In the genomic region with DNA sequence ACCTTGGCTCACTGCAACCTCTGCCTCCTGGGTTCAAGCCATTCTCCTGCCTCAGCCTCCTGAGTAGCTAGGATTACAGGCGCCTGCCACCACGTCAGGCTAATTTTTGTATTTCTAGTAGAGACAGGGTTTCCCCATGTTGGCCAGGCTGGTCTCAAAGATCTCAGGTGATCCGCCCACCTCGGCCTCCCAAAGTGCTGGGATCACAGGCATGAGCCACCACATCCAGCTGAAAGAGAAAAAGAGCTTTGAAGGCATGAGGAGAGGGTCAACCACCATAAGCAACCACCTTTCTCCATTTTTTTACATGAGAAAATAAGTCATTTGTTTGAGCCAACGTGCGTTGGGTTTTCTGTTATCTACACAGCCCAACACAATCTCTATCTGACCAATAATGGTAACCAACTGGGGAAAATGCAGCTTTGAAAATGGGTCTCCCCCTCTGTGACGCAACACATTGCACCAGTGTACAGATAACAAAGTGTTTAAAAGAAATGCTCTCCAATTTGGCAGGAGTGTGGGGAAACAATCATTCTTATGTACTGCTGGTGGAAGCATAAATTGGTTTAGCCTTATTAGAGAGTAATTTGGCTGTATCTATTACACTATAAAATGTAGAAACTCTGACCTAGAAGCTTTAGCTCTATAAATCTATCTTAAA, we compare ENCODE assay signal across 21 cellular contexts. TPM values are rescaled to one million over a fixed set of nuclear protein-coding genes. Genes with fewer than 3 reads are reported as not detected.
A peak's percentile ranks its signal among the peaks of the same experiment; 100 is the strongest.
DNase-seq lines count a peak whose midpoint lies in the region; ATAC-seq and TF ChIP-seq lines count a peak whose summit lies in the region.
"Had no signal": no experiment of that assay in that cellular context is flagged by ENCODE, and none has a peak within 500 bp of the region (broad histone marks: within the 10 kb centered on the region; RNA-seq: fewer than 3 reads in every experiment).

No MANE protein-coding gene starts in this region.

- H3K27me3 ChIP-seq in left ventricle myocardium inferior (ENCODE audit: low read depth) (peaks cover 64% of the 10 kb centered on the region), osteoblast (ENCODE audit: insufficient read depth, low read length) (peaks cover 19% of the 10 kb centered on the region)
- H3K27me3 ChIP-seq: BLaER1 had no signal

- H3K27ac ChIP-seq in left ventricle myocardium inferior (replicated peaks) (no peak overlapping the region), osteoblast (ENCODE audit: low read depth, low read length) (no peak overlapping the region)
- H3K27ac ChIP-seq: 22Rv1, BLaER1, C4-2B had no signal

- no peak overlapping the region for H2AFZ ChIP-seq in osteoblast (ENCODE audit: low read length)
- H2AFZ ChIP-seq: GM23338 had no signal

- H3K4me3 ChIP-seq in left ventricle myocardium inferior (no peak overlapping the region), fibroblast of the aortic adventitia (ENCODE audit: low read depth, low read length) (no peak overlapping the region), osteoblast (ENCODE audit: insufficient read depth, low read length) (no peak overlapping the region)
- H3K4me3 ChIP-seq: BLaER1, GM12878, GM23338 had no signal

- H3K36me3 ChIP-seq in left ventricle myocardium inferior (no peaks in the 10 kb centered on the region), osteoblast (ENCODE audit: insufficient read depth, low read length) (no peaks in the 10 kb centered on the region)
- H3K36me3 ChIP-seq: BLaER1 had no signal

- H3K9me3 ChIP-seq in left ventricle myocardium inferior (replicated peaks) = no peaks in the 10 kb centered on the region
- H3K9me3 ChIP-seq in osteoblast (ENCODE audit: low read depth, low read length) = no peaks in the 10 kb centered on the region
- H3K9me3 ChIP-seq: BLaER1, Caco-2 had no signal

- intact Hi-C loops in cardiac septum (cut with DNase I) = no loop called here
- intact Hi-C loops in left ventricle myocardium inferior (cut with micrococcal nuclease) = no loop called here

- no peak for TF ChIP-seq CTCF in left ventricle myocardium inferior (IDR thresholded peaks at IDR 0.05; ENCODE audit: borderline replicate concordance)
- no peak for TF ChIP-seq CTCF in fibroblast of the aortic adventitia (IDR thresholded peaks at IDR 0.05; ENCODE audit: insufficient read depth, low read length)
- no peak for TF ChIP-seq CTCF in osteoblast (IDR thresholded peaks at IDR 0.05; ENCODE audit: extremely low read depth, low read depth, low read length)

- no peak for ATAC-seq in HG03280 (IDR thresholded peaks at IDR 0.05; ENCODE audit: unreplicated experiment)
- ATAC-seq: CD8-positive, alpha-beta T cell; GM12878; GM23338; HCT116 had no signal

- H3K79me2 ChIP-seq in osteoblast (ENCODE audit: insufficient read depth, low read length) = no peaks in the 10 kb centered on the region

- DNase-seq in cardiac septum (ENCODE audit: low spot score) = peak; percentile 56
- DNase-seq in left ventricle myocardium inferior = no peak
- peak; percentile 21 for DNase-seq in amniotic epithelial cell (ENCODE audit: low read depth)
- peak; percentile 4 for DNase-seq in fibroblast of the aortic adventitia (ENCODE audit: low read depth)
- DNase-seq in osteoblast (ENCODE audit: insufficient read length, low spot score, missing footprints) = peak; percentile 46
- no peak for DNase-seq in GDM1 (lab: John Stamatoyannopoulos, UW)
- DNase-seq in SW480 (ENCODE audit: low spot score) = no peak
- DNase-seq: Caco-2; CD4-positive, CD25-positive, alpha-beta regulatory T cell; CD8-positive, alpha-beta T cell; DMS153; DND-41; H9; HFFc6 had no signal

- H3K4me2 ChIP-seq in osteoblast (ENCODE audit: insufficient read depth, low read length) = no peak overlapping the region
- H3K4me2 ChIP-seq: BLaER1, GM23338 had no signal

- H3K4me1 ChIP-seq in left ventricle myocardium inferior (no peaks in the 10 kb centered on the region), osteoblast (ENCODE audit: insufficient read depth, low read length) (no peaks in the 10 kb centered on the region)
- H3K4me1 ChIP-seq: BLaER1 had no signal

- H4K20me1 ChIP-seq in osteoblast (ENCODE audit: insufficient read depth, low read length) = no peaks in the 10 kb centered on the region
- H4K20me1 ChIP-seq: BLaER1 had no signal

RNA-seq across cellular contexts. Expression of gene ZBTB43, which starts 45.8 kb away (rescaled TPM):
- total RNA-seq in cardiac septum (38.9 TPM), left ventricle myocardium inferior (30.2 TPM), fibroblast of the aortic adventitia (ENCODE audit: low replicate concordance) (8.1 and 11.1 TPM in 2 replicates), osteoblast (17.7 and 18.1 TPM in 2 replicates)

Comparison
In these comparisons a context has a peak if more than half of its experiments do, and no peak if none do; other contexts are left out.
1. DNase-seq: peak in cardiac septum (single experiment), amniotic epithelial cell (single experiment), fibroblast of the aortic adventitia (single experiment) and osteoblast (single experiment); none in left ventricle myocardium inferior (single experiment), GDM1 (single experiment) and SW480 (single experiment).